In the genomic region with DNA sequence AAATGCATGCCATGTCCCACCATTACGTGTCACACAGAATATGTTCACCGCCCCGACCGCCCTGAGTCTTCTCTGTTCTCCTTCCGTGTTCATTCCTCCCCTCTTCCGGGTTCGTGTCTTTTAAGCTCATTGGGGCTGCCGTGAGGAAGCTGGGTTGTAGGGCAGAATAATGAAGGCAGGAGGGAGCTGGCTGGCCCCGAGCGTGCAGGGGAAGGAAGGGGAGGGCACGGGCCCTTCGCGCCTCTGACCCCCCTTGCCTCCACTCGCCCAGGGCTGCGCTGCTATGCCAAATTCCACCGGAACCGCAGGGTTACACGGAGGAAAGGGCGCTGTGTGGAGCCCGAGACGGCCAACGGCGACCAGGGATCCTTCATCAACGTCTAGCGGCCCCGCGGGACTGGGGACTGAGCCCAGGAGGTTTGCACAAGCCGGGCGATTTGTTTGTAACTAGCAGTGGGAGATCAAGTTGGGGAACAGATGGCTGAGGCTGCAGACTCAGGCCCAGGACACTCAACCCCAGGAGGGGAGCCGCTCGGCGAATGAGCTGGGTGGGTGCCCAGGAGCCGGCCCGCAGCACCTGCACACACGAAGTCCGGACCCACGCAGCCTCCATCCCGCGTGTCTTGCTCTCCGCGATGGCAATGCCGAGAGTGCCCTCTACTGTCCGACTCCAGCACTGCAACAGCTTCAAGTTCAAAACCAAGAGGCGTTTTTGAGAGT, we compare ENCODE assay signal across 8 cellular contexts. TPM values are rescaled to one million over a fixed set of nuclear protein-coding genes. Genes with fewer than 3 reads are reported as not detected.
DNase-seq lines count a peak whose midpoint lies in the region; ATAC-seq, FAIRE-seq and TF ChIP-seq lines count a peak whose summit lies in the region.

No MANE protein-coding gene starts in this region.

- ATAC-seq in GM21423 (IDR thresholded peaks at IDR 0.05; ENCODE audit: unreplicated experiment) (peak; percentile 44), K562 (peak; percentile 79), HG02938 (IDR thresholded peaks at IDR 0.05; ENCODE audit: unreplicated experiment) (no peak)

- peak; percentile 98 to 99 for TF ChIP-seq RAD21 in K562 (CRISPR knock-in tag; conservative IDR thresholded peaks at IDR 0.05 in 1 of 2, IDR thresholded peaks at IDR 0.05 in 1 of 2)

- intact Hi-C loops in K562 (cut with micrococcal nuclease) = loop anchor here (1.0 to 10.0 kb wide), 3 partner anchors 30 to 685 kb away; no protein-coding TSS in a partner anchor

- H3K27me3 ChIP-seq in K562 (ENCODE audit: control insufficient read depth in 2 of 2, insufficient read depth in 2 of 2, low read length in 2 of 2) (peaks cover 19 to 25% of the 10 kb centered on the region in 2 experiments; a peak in 4 of 5 replicates), iPS-18a (ENCODE audit: control insufficient read depth, insufficient read depth, low read length) (no peaks in the 10 kb centered on the region)

- TF ChIP-seq POLR2A in K562 (conservative IDR thresholded peaks at IDR 0.05) = no peak

- H2AFZ ChIP-seq in K562 (ENCODE audit: low read depth, low read length) = peak overlapping the region; percentile 86

- H3K9me1 ChIP-seq in K562 (ENCODE audit: control insufficient read depth, insufficient read depth, low read length) = no peaks in the 10 kb centered on the region

- no peaks in the 10 kb centered on the region for H3K36me3 ChIP-seq in K562 (ENCODE audit: control insufficient read depth, insufficient read depth, low read length)
- peaks cover 6% of the 10 kb centered on the region for H3K36me3 ChIP-seq in iPS-18a (ENCODE audit: control insufficient read depth, low read depth, low read length)

- H3K79me2 ChIP-seq in K562 (ENCODE audit: control insufficient read depth, insufficient read depth, low read length) = no peaks in the 10 kb centered on the region

- H4K20me1 ChIP-seq in K562 (replicated peaks; ENCODE audit: control insufficient read depth, insufficient read depth, low read length) = no peaks in the 10 kb centered on the region

- peak overlapping the region; percentile 67 for H3K4me2 ChIP-seq in K562 (ENCODE audit: insufficient read depth, low read length)

- POLR2A ChIA-PET in K562 (lab: Yijun Ruan, JAX) = interaction anchor here (0.6 to 1.6 kb wide), 12 partner anchors 9 to 82 kb away, joined by 3 to 6 read pairs (median 4); a partner anchor contains a TSS

- WGBS in K562 (ENCODE audit: insufficient coverage, low coverage, missing lambda C conversion rate) = 19% methylated on average over 44 of the region's 44 CpGs

- CTCF ChIA-PET in K562 (lab: Yijun Ruan, JAX; ENCODE audit: low intra/inter-chr PET ratio) = interaction anchor here (0.6 to 3.7 kb wide), 9 partner anchors 30 to 221 kb away, joined by 3 to 52 read pairs (median 3); a partner anchor contains a TSS

- peak; percentile 92 for DNase-seq in Ammon's horn (ENCODE audit: low spot score)
- DNase-seq in NCI-H146 treated with DMSO at 0.1 percent for 48 hours (lab: John Stamatoyannopoulos, UW; ENCODE audit: unreplicated experiment) = peak; percentile 34
- peak; percentile 85 for DNase-seq in UCSD-AML1 (lab: John Stamatoyannopoulos, UW; ENCODE audit: unreplicated experiment)
- DNase-seq in K562 (ENCODE audit: extremely low read depth in 1 of 4, low spot score in 3 of 4) = peak; percentile 71 to 85 (median 77)

- no peaks in the 10 kb centered on the region for H3K9me3 ChIP-seq in K562 (replicated peaks; ENCODE audit: control insufficient read depth, insufficient read depth, low read depth, low read length)
- H3K9me3 ChIP-seq in iPS-18a (ENCODE audit: control insufficient read depth, low read depth, low read length) = no peaks in the 10 kb centered on the region

- H3K4me3 ChIP-seq in K562 (no peak overlapping the region), iPS-18a (ENCODE audit: low read length) (peak overlapping the region; percentile 46), skin epidermis (peak overlapping the region; percentile 25 to 39 (median 33))

- in situ Hi-C loops in K562 (cut with MboI) = loop anchor here (5.0 kb wide), 2 partner anchors 62 to 672 kb away; a partner anchor contains a TSS

- BruUV-seq in K562 (replicated peaks; lab: Mats Ljungman, UMichigan) = no TSS peak

- 0 out of 2 replicates have a peak, but pooled peaks have one; percentile 6 for TF ChIP-seq EP300 in K562 (IDR thresholded peaks at IDR 0.05; ENCODE audit: low read length)

- TF ChIP-seq CTCF in K562 (IDR thresholded peaks at IDR 0.05 in 2 of 3, conservative IDR thresholded peaks at IDR 0.05 in 1 of 3; ENCODE audit: insufficient read depth in 2 of 3, low read depth in 1 of 3, low read length in 3 of 3) = peak; percentile 94 to 99 (median 98)

- H3K27ac ChIP-seq in K562 (ENCODE audit: extremely low read depth, low read depth, low read length) (no peak overlapping the region), iPS-18a (ENCODE audit: low read length) (no peak overlapping the region), skin epidermis (peak overlapping the region in 20 of 21 experiments; percentile 25 to 84 (median 72))

- H3K9ac ChIP-seq in K562 (ENCODE audit: insufficient read depth in 1 of 2, low read depth in 2 of 2, low read length in 2 of 2) = peak overlapping the region in 1 of 2 experiments; percentile 87; a peak in 2 of 4 replicates
- no peak overlapping the region for H3K9ac ChIP-seq in iPS-18a (ENCODE audit: low read length)

- FAIRE-seq in K562 (lab: Jason Lieb, UNC) = peak; percentile 91

- H3K4me1 ChIP-seq in K562 (replicated peaks in 1 of 2; ENCODE audit: control insufficient read depth in 2 of 2, insufficient read depth in 2 of 2, low read length in 2 of 2) = peaks cover 4 to 13% of the 10 kb centered on the region in 2 experiments; a peak in 4 of 5 replicates
- H3K4me1 ChIP-seq in iPS-18a (ENCODE audit: control insufficient read depth, low read depth, low read length) = no peaks in the 10 kb centered on the region

RNA-seq across cellular contexts. Expression of a gene that starts 16.5 kb away (rescaled TPM):
- total RNA-seq in K562 (2011; cell fraction: chromatin; rRNA removed; ENCODE audit: low replicate concordance) = 54.8 and 123 TPM in 2 replicates
- total RNA-seq in K562 (2011; cell fraction: nucleolus; rRNA removed) = 175 TPM in 2 replicates
- 116 and 126 TPM in 2 replicates for total RNA-seq in K562 (2011; cell fraction: nucleoplasm; rRNA removed)
- total RNA-seq in K562 (2014; rRNA removed) (89.3 and 118 TPM in 2 replicates), K562 (2014; rRNA removed; fragmentation: Illumina TruSeq; extraction: Trizol) (15.5 and 26.8 TPM in 2 replicates), K562 (2015; rRNA removed; fragmentation: Illumina TruSeq; extraction: Trizol) (53.7 and 57.5 TPM in 2 replicates), K562 (2021) (81.6 and 85.8 TPM in 2 replicates)
- polyA plus RNA-seq in K562 (2011; rRNA removed) (48.5 and 76.2 TPM in 2 replicates), K562 (2014; fragmentation: Illumina TruSeq; extraction: Trizol) (81.4 and 99.0 TPM in 2 replicates), K562 (2014; fragmentation: Nextera tagmentation; extraction: Ambion mirVana) (10 to 100 TPM; 31.4 to 51.5 TPM), K562 (2014; rRNA removed) (105 TPM in 2 replicates)
- 121 and 255 TPM in 2 replicates for polyA plus RNA-seq in K562 (2011; cell fraction: cytosol; rRNA removed)
- polyA plus RNA-seq in K562 (2011; cell fraction: nucleus; rRNA removed) = 125 and 161 TPM in 2 replicates
- 83.4 and 188 TPM in 2 replicates for polyA plus RNA-seq in K562 (2012)
- polyA minus RNA-seq in K562 (2011; rRNA and poly(A)+ RNA removed) = 17.2 and 22.0 TPM in 2 replicates
- polyA minus RNA-seq in K562 (2011; cell fraction: cytosol; rRNA and poly(A)+ RNA removed) = 47.0 and 66.3 TPM in 2 replicates
- 18.8 and 20.9 TPM in 2 replicates for polyA minus RNA-seq in K562 (2011; cell fraction: nucleus; rRNA and poly(A)+ RNA removed)

RNA-seq across cellular contexts. Expression of a gene that starts 28.0 kb away (rescaled TPM):
- total RNA-seq in K562 (2011; cell fraction: chromatin; rRNA removed; ENCODE audit: low replicate concordance) = not detected in 2 replicates
- not detected in 2 replicates for total RNA-seq in K562 (2011; cell fraction: nucleolus; rRNA removed)
- total RNA-seq in K562 (2011; cell fraction: nucleoplasm; rRNA removed) = not detected in 2 replicates
- not detected in 2 replicates for total RNA-seq in K562 (2014; rRNA removed)
- total RNA-seq in K562 (2014; rRNA removed; fragmentation: Illumina TruSeq; extraction: Trizol) = 0.04 TPM in 1 of 2 replicates, not detected in the other
- total RNA-seq in K562 (2015; rRNA removed; fragmentation: Illumina TruSeq; extraction: Trizol) = under 0.01 TPM in 1 of 2 replicates, not detected in the other
- not detected in 2 replicates for total RNA-seq in K562 (2021)
- 0.01 TPM in 1 of 2 replicates, not detected in the other for polyA plus RNA-seq in K562 (2011; rRNA removed)
- polyA plus RNA-seq in K562 (2011; cell fraction: cytosol; rRNA removed) = 0.01 TPM in 1 of 2 replicates, not detected in the other
- not detected in 2 replicates for polyA plus RNA-seq in K562 (2011; cell fraction: nucleus; rRNA removed)
- 0.01 TPM in 2 replicates for polyA plus RNA-seq in K562 (2012)
- not detected in 2 replicates for polyA plus RNA-seq in K562 (2014; fragmentation: Illumina TruSeq; extraction: Trizol)
- polyA plus RNA-seq in K562 (2014; fragmentation: Nextera tagmentation; extraction: Ambion mirVana) = under 1 TPM in 1 of 2 experiments, not detected in 1; 0.01 TPM
- 0.01 TPM in 1 of 2 replicates, not detected in the other for polyA plus RNA-seq in K562 (2014; rRNA removed)
- not detected in 2 replicates for polyA minus RNA-seq in K562 (2011; rRNA and poly(A)+ RNA removed)
- not detected in 2 replicates for polyA minus RNA-seq in K562 (2011; cell fraction: cytosol; rRNA and poly(A)+ RNA removed)
- polyA minus RNA-seq in K562 (2011; cell fraction: nucleus; rRNA and poly(A)+ RNA removed) = not detected in 2 replicates

RNA-seq across cellular contexts. Expression of a gene that starts 38.5 kb away (rescaled TPM):
- 61.6 and 182 TPM in 2 replicates for total RNA-seq in K562 (2011; cell fraction: chromatin; rRNA removed; ENCODE audit: low replicate concordance)
- 209 and 213 TPM in 2 replicates for total RNA-seq in K562 (2011; cell fraction: nucleolus; rRNA removed)
- total RNA-seq in K562 (2011; cell fraction: nucleoplasm; rRNA removed) = 129 and 143 TPM in 2 replicates
- total RNA-seq in K562 (2014; rRNA removed) = 286 and 326 TPM in 2 replicates
- 69.7 and 100 TPM in 2 replicates for total RNA-seq in K562 (2014; rRNA removed; fragmentation: Illumina TruSeq; extraction: Trizol)
- total RNA-seq in K562 (2015; rRNA removed; fragmentation: Illumina TruSeq; extraction: Trizol) = 143 TPM in 2 replicates
- total RNA-seq in K562 (2021) = 211 and 212 TPM in 2 replicates
- 138 and 190 TPM in 2 replicates for polyA plus RNA-seq in K562 (2011; rRNA removed)
- 297 and 419 TPM in 2 replicates for polyA plus RNA-seq in K562 (2011; cell fraction: cytosol; rRNA removed)
- polyA plus RNA-seq in K562 (2011; cell fraction: nucleus; rRNA removed) = 289 and 315 TPM in 2 replicates
- 217 and 239 TPM in 2 replicates for polyA plus RNA-seq in K562 (2012)
- 185 and 189 TPM in 2 replicates for polyA plus RNA-seq in K562 (2014; fragmentation: Illumina TruSeq; extraction: Trizol)
- 10 to 100 TPM; 12.4 to 25.9 TPM for polyA plus RNA-seq in K562 (2014; fragmentation: Nextera tagmentation; extraction: Ambion mirVana)
- 270 and 279 TPM in 2 replicates for polyA plus RNA-seq in K562 (2014; rRNA removed)
- 95.3 and 109 TPM in 2 replicates for polyA minus RNA-seq in K562 (2011; rRNA and poly(A)+ RNA removed)
- polyA minus RNA-seq in K562 (2011; cell fraction: cytosol; rRNA and poly(A)+ RNA removed) = 94.6 and 115 TPM in 2 replicates
- polyA minus RNA-seq in K562 (2011; cell fraction: nucleus; rRNA and poly(A)+ RNA removed) = 71.6 and 96.6 TPM in 2 replicates

RNA-seq across cellular contexts. Expression of a gene that starts 42.5 kb away (rescaled TPM):
- 2.8 and 5.6 TPM in 2 replicates for total RNA-seq in K562 (2011; cell fraction: chromatin; rRNA removed; ENCODE audit: low replicate concordance)
- total RNA-seq in K562 (2011; cell fraction: nucleolus; rRNA removed) = 2.3 and 3.4 TPM in 2 replicates
- total RNA-seq in K562 (2011; cell fraction: nucleoplasm; rRNA removed) = 2.1 TPM in 2 replicates
- 0.37 and 0.73 TPM in 2 replicates for total RNA-seq in K562 (2014; rRNA removed)
- total RNA-seq in K562 (2014; rRNA removed; fragmentation: Illumina TruSeq; extraction: Trizol) = 0.10 and 0.29 TPM in 2 replicates
- 0.22 and 0.53 TPM in 2 replicates for total RNA-seq in K562 (2015; rRNA removed; fragmentation: Illumina TruSeq; extraction: Trizol)
- total RNA-seq in K562 (2021) = 0.82 and 1.2 TPM in 2 replicates
- polyA plus RNA-seq in K562 (2011; rRNA removed) = 0.29 and 0.73 TPM in 2 replicates
- 0.31 and 0.53 TPM in 2 replicates for polyA plus RNA-seq in K562 (2011; cell fraction: cytosol; rRNA removed)
- 2.2 and 3.2 TPM in 2 replicates for polyA plus RNA-seq in K562 (2011; cell fraction: nucleus; rRNA removed)
- polyA plus RNA-seq in K562 (2012) = 0.48 and 2.0 TPM in 2 replicates
- 0.29 and 0.31 TPM in 2 replicates for polyA plus RNA-seq in K562 (2014; fragmentation: Illumina TruSeq; extraction: Trizol)
- not detected for polyA plus RNA-seq in K562 (2014; fragmentation: Nextera tagmentation; extraction: Ambion mirVana)
- polyA plus RNA-seq in K562 (2014; rRNA removed) = 0.86 and 0.94 TPM in 2 replicates
- 0.14 and 0.27 TPM in 2 replicates for polyA minus RNA-seq in K562 (2011; rRNA and poly(A)+ RNA removed)
- polyA minus RNA-seq in K562 (2011; cell fraction: cytosol; rRNA and poly(A)+ RNA removed) = 0.38 and 0.91 TPM in 2 replicates
- polyA minus RNA-seq in K562 (2011; cell fraction: nucleus; rRNA and poly(A)+ RNA removed) = 0.78 and 0.81 TPM in 2 replicates

RNA-seq across cellular contexts. Expression of a gene that starts 55.5 kb away (rescaled TPM):
- 3.1 and 10.3 TPM in 2 replicates for total RNA-seq in K562 (2011; cell fraction: chromatin; rRNA removed; ENCODE audit: low replicate concordance)
- total RNA-seq in K562 (2011; cell fraction: nucleolus; rRNA removed) = 13.0 and 14.1 TPM in 2 replicates
- 7.6 and 11.3 TPM in 2 replicates for total RNA-seq in K562 (2011; cell fraction: nucleoplasm; rRNA removed)
- total RNA-seq in K562 (2014; rRNA removed) (44.1 and 44.9 TPM in 2 replicates), K562 (2014; rRNA removed; fragmentation: Illumina TruSeq; extraction: Trizol) (9.6 and 15.2 TPM in 2 replicates), K562 (2015; rRNA removed; fragmentation: Illumina TruSeq; extraction: Trizol) (23.8 and 24.5 TPM in 2 replicates), K562 (2021) (23.2 and 24.9 TPM in 2 replicates)
- polyA plus RNA-seq in K562 (2011; rRNA removed) (35.2 and 64.0 TPM in 2 replicates), K562 (2014; fragmentation: Illumina TruSeq; extraction: Trizol) (34.1 and 34.7 TPM in 2 replicates), K562 (2014; fragmentation: Nextera tagmentation; extraction: Ambion mirVana) (10 to 100 TPM; 10.6 to 16.4 TPM), K562 (2014; rRNA removed) (45.8 and 49.6 TPM in 2 replicates)
- 96.3 and 104 TPM in 2 replicates for polyA plus RNA-seq in K562 (2011; cell fraction: cytosol; rRNA removed)
- 14.1 and 20.6 TPM in 2 replicates for polyA plus RNA-seq in K562 (2011; cell fraction: nucleus; rRNA removed)
- 26.0 and 39.2 TPM in 2 replicates for polyA plus RNA-seq in K562 (2012)
- 15.9 and 20.2 TPM in 2 replicates for polyA minus RNA-seq in K562 (2011; rRNA and poly(A)+ RNA removed)
- polyA minus RNA-seq in K562 (2011; cell fraction: cytosol; rRNA and poly(A)+ RNA removed) = 14.4 and 33.6 TPM in 2 replicates
- polyA minus RNA-seq in K562 (2011; cell fraction: nucleus; rRNA and poly(A)+ RNA removed) = 6.2 and 9.4 TPM in 2 replicates

Comparison
In these comparisons a context has a peak if more than half of its experiments do, and no peak if none do; other contexts are left out.
1. DNase-seq: peak in every context shown above with its lines; median percentile 92 in Ammon's horn; 85 in UCSD-AML1; 77 in K562; 34 in NCI-H146 treated with DMSO at 0.1 percent for 48 hours.
2. H3K27ac ChIP-seq: peak in skin epidermis (20 of 21); none in K562 (single experiment) and iPS-18a (single experiment).